17 cellular contexts compared by ENCODE assay signal in genomic region chrX:72475952-72476668, GRCh38.
A peak's percentile ranks its signal among the peaks of the same experiment; 100 is the strongest.
DNase-seq lines count a peak whose midpoint lies in the region; ATAC-seq, FAIRE-seq and TF ChIP-seq lines count a peak whose summit lies in the region.
"Had no signal": no experiment of that assay in that cellular context is flagged by ENCODE, and none has a peak within 500 bp of the region (broad histone marks: within the 10 kb centered on the region; RNA-seq: fewer than 3 reads in every experiment).

No MANE protein-coding gene starts in this region.

- H3K79me2 ChIP-seq in K562 (ENCODE audit: control insufficient read depth, insufficient read depth, low read length): no peaks in the 10 kb centered on the region

- H3K4me2 ChIP-seq in K562 (ENCODE audit: insufficient read depth, low read length): no peak overlapping the region

- DNase-seq in HT1080 (ENCODE audit: low read depth) (peak; percentile 3), K562 (ENCODE audit: extremely low read depth in 1 of 4, low spot score in 3 of 4) (no peak), foreskin keratinocyte (peak in 1 of 2 donors; percentile 4), GM10266 (ENCODE audit: extremely low spot score) (no peak), NCI-H2171 (lab: John Stamatoyannopoulos, UW) (no peak)
- DNase-seq: Calu3; CD4-positive, alpha-beta memory T cell; DMS79; GOT3; KG1; MG63; NCI-H1105; NCI-H1694; SHP77 treated with DMSO at 0.1 percent for 48 hours had no signal

- H3K27ac ChIP-seq in K562 (ENCODE audit: extremely low read depth, low read depth, low read length) (no peak overlapping the region), foreskin keratinocyte (no peak overlapping the region), skeletal muscle tissue (ENCODE audit: low read depth, low read length) (peak overlapping the region; percentile 63)

- no peak for ATAC-seq in K562
- ATAC-seq in foreskin keratinocyte: peak; percentile 18
- no peak for ATAC-seq in esophagus mucosa

- no peaks in the 10 kb centered on the region for H4K20me1 ChIP-seq in K562 (replicated peaks; ENCODE audit: control insufficient read depth, insufficient read depth, low read length)

- no peak for TF ChIP-seq POLR2A in K562 (conservative IDR thresholded peaks at IDR 0.05)

- H3K9ac ChIP-seq in K562 (ENCODE audit: insufficient read depth in 1 of 2, low read depth in 2 of 2, low read length in 2 of 2) (no peak overlapping the region), skeletal muscle tissue (ENCODE audit: low read depth in 1 of 3, low read length in 3 of 3) (no peak overlapping the region)

- intact Hi-C loops in K562 (cut with micrococcal nuclease): no loop called here

- H3K9me1 ChIP-seq in K562 (ENCODE audit: control insufficient read depth, insufficient read depth, low read length): no peaks in the 10 kb centered on the region

- no peak for TF ChIP-seq RAD21 in K562 (CRISPR knock-in tag; conservative IDR thresholded peaks at IDR 0.05 in 1 of 2, IDR thresholded peaks at IDR 0.05 in 1 of 2)

- TF ChIP-seq CTCF in K562 (IDR thresholded peaks at IDR 0.05 in 2 of 3, conservative IDR thresholded peaks at IDR 0.05 in 1 of 3; ENCODE audit: insufficient read depth in 2 of 3, low read depth in 1 of 3, low read length in 3 of 3) (no peak), foreskin keratinocyte (conservative IDR thresholded peaks at IDR 0.05) (no peak), GM10266 (IDR thresholded peaks at IDR 0.05; ENCODE audit: control insufficient read depth, insufficient read depth, low read depth, missing control alignments) (no peak)

- WGBS in K562 (ENCODE audit: insufficient coverage, low coverage, missing lambda C conversion rate): 54% methylated on average over 6 of the region's 6 CpGs

- peaks cover 0 to 3% of the 10 kb centered on the region in 2 experiments; a peak in 2 of 5 replicates for H3K4me1 ChIP-seq in K562 (replicated peaks in 1 of 2; ENCODE audit: control insufficient read depth in 2 of 2, insufficient read depth in 2 of 2, low read length in 2 of 2)
- no peaks in the 10 kb centered on the region for H3K4me1 ChIP-seq in foreskin keratinocyte
- peaks cover 5 to 11% (median 9%) of the 10 kb centered on the region in 3 donors for H3K4me1 ChIP-seq in skeletal muscle tissue (ENCODE audit: control insufficient read depth in 3 of 3, insufficient read depth in 3 of 3, low read length in 3 of 3)

- in situ Hi-C loops in K562 (cut with MboI): no loop called here

- no peak for TF ChIP-seq EP300 in K562 (IDR thresholded peaks at IDR 0.05; ENCODE audit: low read length)

- no TSS peak for BruUV-seq in K562 (replicated peaks; lab: Mats Ljungman, UMichigan)

- H3K27me3 ChIP-seq in K562 (ENCODE audit: control insufficient read depth in 2 of 2, insufficient read depth in 2 of 2, low read length in 2 of 2) (no peaks in the 10 kb centered on the region), foreskin keratinocyte (no peaks in the 10 kb centered on the region), skeletal muscle tissue (ENCODE audit: control insufficient read depth in 3 of 3, insufficient read depth in 3 of 3, low read length in 3 of 3) (no peaks in the 10 kb centered on the region)
- H3K27me3 ChIP-seq: MG63 had no signal

- FAIRE-seq in K562 (lab: Jason Lieb, UNC): no peak
- FAIRE-seq: RCC 7860 had no signal

- no peak overlapping the region for H2AFZ ChIP-seq in K562 (ENCODE audit: low read depth, low read length)

- CTCF ChIA-PET in K562 (lab: Yijun Ruan, JAX; ENCODE audit: low intra/inter-chr PET ratio): no interaction called here

- POLR2A ChIA-PET in K562 (lab: Yijun Ruan, JAX): no interaction called here

- H3K36me3 ChIP-seq in K562 (ENCODE audit: control insufficient read depth, insufficient read depth, low read length) (peaks cover 4% of the 10 kb centered on the region; the same call in 1 of the 3 replicates), skeletal muscle tissue (ENCODE audit: control insufficient read depth in 3 of 3, insufficient read depth in 3 of 3, low read length in 3 of 3) (no peaks in the 10 kb centered on the region)
- H3K36me3 ChIP-seq: MG63 had no signal

- H3K9me3 ChIP-seq in K562 (replicated peaks; ENCODE audit: control insufficient read depth, insufficient read depth, low read depth, low read length) (no peaks in the 10 kb centered on the region; the same call in 1 of the 2 replicates), skeletal muscle tissue (ENCODE audit: control insufficient read depth in 3 of 3, low read length in 3 of 3) (no peaks in the 10 kb centered on the region)
- H3K9me3 ChIP-seq: MG63 had no signal

- no peak overlapping the region for H3K4me3 ChIP-seq in K562
- peak overlapping the region in 1 of 3 donors; percentile 17 for H3K4me3 ChIP-seq in skeletal muscle tissue (ENCODE audit: low read length in 3 of 3)
- H3K4me3 ChIP-seq: MG63 had no signal

TF ChIP-seq in K562, 482 proteins besides CTCF, POLR2A, EP300 and RAD21:
- TF ChIP-seq L3MBTL2 (IDR thresholded peaks at IDR 0.05): no peak
- peak; percentile 11; the same call in 1 of the 2 replicates for TF ChIP-seq RFX1 (IDR thresholded peaks at IDR 0.05)
TF ChIP-seq in K562: peak in this region for 1.
